Comparison of ENCODE assay signal across 15 cellular contexts in genomic region chr12:76256341-76256740, GRCh38.
DNase-seq lines count a peak whose midpoint lies in the region; ATAC-seq and TF ChIP-seq lines count a peak whose summit lies in the region.
"Had no signal": no experiment of that assay in that cellular context is flagged by ENCODE, and none has a peak within 500 bp of the region (broad histone marks: within the 10 kb centered on the region; RNA-seq: fewer than 3 reads in every experiment).

No MANE protein-coding gene starts in this region.

- peak overlapping the region; percentile 41 for H3K27ac ChIP-seq in caudate nucleus (ENCODE audit: low read depth, low read length)
- H3K27ac ChIP-seq in left lung = no peak overlapping the region
- peak overlapping the region in 3 of 4 donors; percentile 35 to 70 (median 65) for H3K27ac ChIP-seq in gastrocnemius medialis

- intact Hi-C loops in left lung (cut with DNase I) (no loop called here), gastrocnemius medialis (cut with DNase I; ENCODE audit: low total_unique reads) (loop anchor here (5.0 kb wide), 1 partner anchor 174 kb away; the partner anchor contains the start of gene NAP1L1)

- DNase-seq in caudate nucleus (lab: John Stamatoyannopoulos, UW) (peak in 6 of 61 donors; percentile 8 to 45 (median 19)), left lung (no peak), gastrocnemius medialis (no peak), NCI-H2107 (lab: John Stamatoyannopoulos, UW) (no peak)
- no peak for DNase-seq in activated CD8-positive, alpha-beta memory T cell treated with anti-CD3 and anti-CD28 coated beads, Interleukin-2, amount 50 U/mL, for 4 hours
- DNase-seq: C1 segment of cervical spinal cord; Calu3; CD4-positive, alpha-beta memory T cell; COR-L47; DMS153; DND-41; GOT3; HFFc6 had no signal

- H3K9me3 ChIP-seq in left lung (no peaks in the 10 kb centered on the region), gastrocnemius medialis (no peaks in the 10 kb centered on the region)
- H3K9me3 ChIP-seq: HAP-1 had no signal

- TF ChIP-seq CTCF in left lung (IDR thresholded peaks at IDR 0.05) (no peak), gastrocnemius medialis (IDR thresholded peaks at IDR 0.05 in 4 of 5, conservative IDR thresholded peaks at IDR 0.05 in 1 of 5) (no peak)

- H3K36me3 ChIP-seq in left lung (no peaks in the 10 kb centered on the region), gastrocnemius medialis (no peaks in the 10 kb centered on the region)
- H3K36me3 ChIP-seq: HAP-1 had no signal

- ATAC-seq in left lung (peak; percentile 37), gastrocnemius medialis (no peak), HG03045 (IDR thresholded peaks at IDR 0.05; ENCODE audit: unreplicated experiment) (no peak)

- no peak overlapping the region for H3K4me3 ChIP-seq in left lung
- H3K4me3 ChIP-seq in gastrocnemius medialis = no peak overlapping the region
- H3K4me3 ChIP-seq: HAP-1 had no signal

- in situ Hi-C loops in gastrocnemius medialis (cut with MboI; ENCODE audit: low sequenced_read_pairs in 4 of 4) = no loop called here

- H3K4me1 ChIP-seq in left lung (peaks cover 7 to 15% of the 10 kb centered on the region in 2 donors), gastrocnemius medialis (peaks cover 23 to 45% of the 10 kb centered on the region in 2 donors)
- H3K4me1 ChIP-seq: HAP-1 had no signal

- H3K27me3 ChIP-seq in left lung (no peaks in the 10 kb centered on the region), gastrocnemius medialis (no peaks in the 10 kb centered on the region)

- TF ChIP-seq POLR2A in gastrocnemius medialis (IDR thresholded peaks at IDR 0.05) = no peak

Comparison
In these comparisons a context has a peak if more than half of its experiments do, and no peak if none do; other contexts are left out.
1. H3K27ac ChIP-seq: peak in caudate nucleus (single experiment) and gastrocnemius medialis (3 of 4); none in left lung (0 of 2).